ENCODE assay signal across 18 cellular contexts in the genomic region with DNA sequence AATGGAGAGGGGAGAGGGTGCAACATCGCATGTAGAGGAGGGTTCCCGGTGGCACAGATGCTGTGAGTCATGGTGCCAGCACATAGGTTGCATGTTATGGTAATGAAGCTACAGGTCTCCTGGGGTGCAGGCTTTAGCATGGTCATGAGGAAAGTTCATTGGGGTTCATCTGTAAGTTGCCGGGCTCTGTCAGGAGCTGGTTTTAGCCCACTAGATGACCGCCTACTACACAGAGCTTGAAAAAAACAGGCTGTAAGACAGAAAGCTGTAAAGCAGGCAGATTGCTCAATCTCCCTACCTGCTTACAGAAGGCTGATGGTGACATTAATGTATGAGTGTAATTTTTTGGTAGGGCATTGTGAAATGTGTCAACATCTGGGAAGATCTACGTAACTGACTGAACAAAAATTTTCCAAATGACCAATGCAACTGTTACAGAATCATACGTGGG. TPM values are rescaled to one million over a fixed set of nuclear protein-coding genes. Genes with fewer than 3 reads are reported as not detected.
A peak's percentile ranks its signal among the peaks of the same experiment; 100 is the strongest.
DNase-seq lines count a peak whose midpoint lies in the region; ATAC-seq, FAIRE-seq and TF ChIP-seq lines count a peak whose summit lies in the region.
"Had no signal": no experiment of that assay in that cellular context is flagged by ENCODE, and none has a peak within 500 bp of the region (broad histone marks: within the 10 kb centered on the region; RNA-seq: fewer than 3 reads in every experiment).

No MANE protein-coding gene starts in this region.

- H2BK15ac ChIP-seq in H1 (ENCODE audit: low read length), result no peak overlapping the region

- no peaks in the 10 kb centered on the region for H3K23me2 ChIP-seq in H1 (ENCODE audit: low read depth, low read length)

- no peak overlapping the region for H3K27ac ChIP-seq in H1 (ENCODE audit: low read depth, low read length)
- peak overlapping the region; percentile 90 for H3K27ac ChIP-seq in psoas muscle
- H3K27ac ChIP-seq: dorsolateral prefrontal cortex, KMS-11, RWPE1, VCaP had no signal

- no peak overlapping the region for H2BK20ac ChIP-seq in H1 (ENCODE audit: low read length)

- no peak overlapping the region for H2BK5ac ChIP-seq in H1 (ENCODE audit: low read depth, low read length)

- CTCF ChIA-PET in H1 (lab: Charles Lee; ENCODE audit: partially characterized antibody), result interaction anchor here (1.4 to 4.9 kb wide), 2 partner anchors 16 to 33 kb away, joined by 7 to 25 read pairs; no protein-coding TSS in a partner anchor

- no peak overlapping the region for H2AFZ ChIP-seq in H1 (ENCODE audit: low read length)

- H4K5ac ChIP-seq in H1 (ENCODE audit: insufficient read length, low read depth, low read length), result no peak overlapping the region

- H3K36me3 ChIP-seq in H1 (ENCODE audit: control insufficient read depth in 2 of 4, insufficient read depth in 4 of 4, low read length in 3 of 4) (no peaks in the 10 kb centered on the region), psoas muscle (ENCODE audit: insufficient read depth in 1 of 2, low read depth in 1 of 2) (peaks cover 0 to 28% of the 10 kb centered on the region in 2 donors)

- FAIRE-seq in H1 (lab: Jason Lieb, UNC), result no peak

- 87% methylated on average over 6 of the region's 6 CpGs; no CpG with 5 or more reads in 1 of the 2 experiments for WGBS in H1 (ENCODE audit: extremely low coverage in 1 of 2, insufficient coverage in 1 of 2, insufficient read length in 1 of 2, insufficient replicate concordance in 2 of 2, low coverage in 1 of 2, low lambda C conversion rate in 2 of 2, missing lambda C conversion rate in 1 of 2), 2 experiments
- 46 to 76% (median 50%) methylated on average over 6 of the region's 6 CpGs for WGBS in psoas muscle, 3 donors

- H3K9me3 ChIP-seq in H1 (ENCODE audit: insufficient read depth in 2 of 2, low read depth in 1 of 2, low read length in 1 of 2), result no peaks in the 10 kb centered on the region
- H3K9me3 ChIP-seq in psoas muscle, result no peaks in the 10 kb centered on the region
- H3K9me3 ChIP-seq: Caco-2 had no signal

- H3K27me3 ChIP-seq in H1 (replicated peaks in 1 of 4; ENCODE audit: control insufficient read depth in 3 of 4, extremely low read depth in 1 of 4, insufficient read depth in 3 of 4, low read length in 3 of 4) (no peaks in the 10 kb centered on the region; a peak in 1 of 7 replicates), psoas muscle (ENCODE audit: insufficient read depth in 3 of 3, low read length in 2 of 3) (no peaks in the 10 kb centered on the region)
- H3K27me3 ChIP-seq: dorsolateral prefrontal cortex had no signal

- TF ChIP-seq POLR2A in H1 (IDR thresholded peaks at IDR 0.05; ENCODE audit: control extremely low read depth in 1 of 2, low read depth in 2 of 2, low read length in 2 of 2), result no peak

- DNase-seq in GF-D8 (lab: John Stamatoyannopoulos, UW) (peak; percentile 10), NCI-H460 (ENCODE audit: extremely low read depth, low read depth) (peak; percentile 21), H1 (ENCODE audit: low read depth in 1 of 2, low spot score in 2 of 2) (no peak), psoas muscle (no peak), left cardiac atrium (no peak), DMS79 treated with DMSO at 0.1 percent for 48 hours (lab: John Stamatoyannopoulos, UW) (no peak), NCI-H1694 treated with DMSO at 0.1 percent for 48 hours (lab: John Stamatoyannopoulos, UW) (no peak)
- DNase-seq: activated CD4-positive, alpha-beta memory T cell treated with anti-CD3 and anti-CD28 coated beads for 36 hours; activated T-cell treated with anti-CD3 and anti-CD28 coated beads, Interleukin-2, amount 50 U/mL, for 72 hours; HCEC 1CT; left ventricle myocardium superior; NCI-H1417 had no signal

- H3K4me1 ChIP-seq in H1 (replicated peaks in 1 of 4; ENCODE audit: control insufficient read depth in 3 of 4, insufficient read depth in 4 of 4, low read length in 3 of 4) (peaks cover 2 to 5% (median 4%) of the 10 kb centered on the region in 4 experiments; a peak in 5 of 7 replicates), psoas muscle (peaks cover 49% of the 10 kb centered on the region)

- no peak overlapping the region for H2AK5ac ChIP-seq in H1 (ENCODE audit: low read depth, low read length)

- TF ChIP-seq CTCF in H1 (IDR thresholded peaks at IDR 0.05; ENCODE audit: control extremely low read depth in 1 of 3, insufficient read depth in 1 of 3, low read depth in 1 of 3, low read length in 3 of 3) (no peak), psoas muscle (IDR thresholded peaks at IDR 0.05) (no peak)

- H4K91ac ChIP-seq in H1 (replicated peaks; ENCODE audit: insufficient read length, low read length), result no peak overlapping the region

- H3K9ac ChIP-seq in H1 (replicated peaks in 1 of 4; ENCODE audit: extremely low read depth in 1 of 4, low read depth in 3 of 4, low read length in 3 of 4), result no peak overlapping the region
- H3K9ac ChIP-seq: KMS-11 had no signal

- no peak overlapping the region for H3K4ac ChIP-seq in H1 (replicated peaks; ENCODE audit: insufficient read length, low read depth, low read length)

- ATAC-seq in psoas muscle (peak in 3 of 4 donors; percentile 32 to 65 (median 38)), left cardiac atrium (no peak), HG03135 (IDR thresholded peaks at IDR 0.05; ENCODE audit: unreplicated experiment) (no peak)
- ATAC-seq: left ventricle myocardium superior had no signal

- POLR2A ChIA-PET in H1 (lab: Charles Lee; ENCODE audit: partially characterized antibody), result no interaction called here

- H3K4me3 ChIP-seq in H1 (ENCODE audit: extremely low read depth in 1 of 4, insufficient read depth in 2 of 4, low read depth in 3 of 4, low read length in 4 of 4) (no peak overlapping the region), psoas muscle (no peak overlapping the region)
- H3K4me3 ChIP-seq: dorsolateral prefrontal cortex had no signal

- no peak for TF ChIP-seq RAD21 in H1 (IDR thresholded peaks at IDR 0.05 in 1 of 2, conservative IDR thresholded peaks at IDR 0.05 in 1 of 2; ENCODE audit: low read depth in 2 of 2, low read length in 2 of 2)

- H4K20me1 ChIP-seq in H1 (replicated peaks in 1 of 2; ENCODE audit: control insufficient read depth in 1 of 2, insufficient read depth in 2 of 2, low read length in 2 of 2), result no peaks in the 10 kb centered on the region

- H3K4me2 ChIP-seq in H1 (ENCODE audit: insufficient read depth in 1 of 2, low read depth in 2 of 2, low read length in 2 of 2), result no peak overlapping the region
- H3K4me2 ChIP-seq: KMS-11 had no signal

- H2BK120ac ChIP-seq in H1 (replicated peaks; ENCODE audit: low read depth, low read length), result no peak overlapping the region

- intact Hi-C loops in psoas muscle (cut with DNase I) (no loop called here), left cardiac atrium (cut with DNase I) (no loop called here)

- H3K79me2 ChIP-seq in H1 (ENCODE audit: control insufficient read depth in 1 of 2, insufficient read depth in 2 of 2, low read length in 2 of 2), result no peaks in the 10 kb centered on the region

- no peak overlapping the region for H4K8ac ChIP-seq in H1 (ENCODE audit: extremely low read depth, insufficient read depth, low read length)

- H3K18ac ChIP-seq in H1 (ENCODE audit: extremely low read depth, low read length), result no peak overlapping the region

- no peak for TF ChIP-seq EP300 in H1 (IDR thresholded peaks at IDR 0.05; ENCODE audit: borderline replicate concordance in 1 of 2, low read depth in 2 of 2, low read length in 2 of 2)

- no peaks in the 10 kb centered on the region for H3K79me1 ChIP-seq in H1 (ENCODE audit: low read depth, low read length)

- H2BK12ac ChIP-seq in H1 (ENCODE audit: low read depth, low read length), result no peak overlapping the region

- no peak overlapping the region for H3K14ac ChIP-seq in H1 (ENCODE audit: insufficient read length)

- no peak overlapping the region for H3K56ac ChIP-seq in H1 (replicated peaks; ENCODE audit: insufficient read length, low read depth, low read length)

- H3K23ac ChIP-seq in H1 (ENCODE audit: insufficient read length), result no peak overlapping the region

TF ChIP-seq in H1, 55 proteins besides CTCF, POLR2A, EP300 and RAD21:
- TF ChIP-seq CEBPB (IDR thresholded peaks at IDR 0.05; ENCODE audit: low read depth, low read length) (0 out of 2 replicates have a peak, but pooled peaks have one; percentile 33), JUND (IDR thresholded peaks at IDR 0.05; ENCODE audit: low read length) (no peak)

RNA-seq across cellular contexts. Expression of gene DYSF, which starts 23.9 kb away (rescaled TPM):
- 3.4 and 3.9 TPM in 2 replicates for total RNA-seq in NCI-H460 (2014; rRNA removed; shearing (Covaris generic))
- 1.9 and 2.1 TPM in 2 replicates for polyA plus RNA-seq in NCI-H460 (2014; cell fraction: nucleus; rRNA removed)
- total RNA-seq in H1 (2021; fragmentation: NEBNext Ultra II Directional; extraction: Animal tissue kit (Norgen Biotek cat#: 25700)), result 7.1 and 8.5 TPM in 2 replicates
- polyA plus RNA-seq in H1 (2011; rRNA removed) (5.8 and 6.6 TPM in 2 replicates), psoas muscle (10 to 100 TPM; 38.3 to 67.1 (median 55.8) TPM)
- 2.5 TPM for polyA plus RNA-seq in H1 (2011; cell fraction: cytosol; rRNA removed)
- polyA plus RNA-seq in H1 (2011; cell fraction: nucleus; rRNA removed), result 9.9 TPM
- polyA plus RNA-seq in H1 (2012, experiment 1 of 2), result 6.1 to 8.1 TPM (median 7.4 TPM) in 4 replicates
- polyA plus RNA-seq in H1 (2012, experiment 2 of 2), result 6.2 TPM
- 4.5 TPM for polyA plus RNA-seq in H1 (2013, experiment 1 of 2)
- polyA plus RNA-seq in H1 (2013, experiment 2 of 2), result 3.6 TPM
- polyA minus RNA-seq in H1 (2011; rRNA and poly(A)+ RNA removed), result 7.3 and 8.0 TPM in 2 replicates
- polyA minus RNA-seq in H1 (2011; cell fraction: cytosol; rRNA and poly(A)+ RNA removed), result 6.2 TPM
- polyA minus RNA-seq in H1 (2011; cell fraction: nucleus; rRNA and poly(A)+ RNA removed), result 6.8 TPM
- total RNA-seq in psoas muscle (100 to 1,000 TPM; 109 to 208 (median 118) TPM), left cardiac atrium (10 to 100 TPM; 36.8 to 45.8 TPM)
- total RNA-seq: activated CD4-positive, alpha-beta memory T cell treated with anti-CD3 and anti-CD28 coated beads for 36 hours had no signal

Comparison
In these comparisons a context has a peak if more than half of its experiments do, and no peak if none do; other contexts are left out.
1. DNase-seq: peak in GF-D8 (single experiment) and NCI-H460 (single experiment); none in H1 (0 of 2), psoas muscle (0 of 2), left cardiac atrium (single experiment), DMS79 treated with DMSO at 0.1 percent for 48 hours (single experiment) and NCI-H1694 treated with DMSO at 0.1 percent for 48 hours (single experiment).
2. ATAC-seq: peak in psoas muscle (3 of 4); none in left cardiac atrium (0 of 2) and HG03135 (single experiment).